Comparison of ENCODE assay signal across 10 cellular contexts in genomic region chr14:37599527-37600368, GRCh38. TPM values are rescaled to one million over a fixed set of nuclear protein-coding genes. Genes with fewer than 3 reads are reported as not detected.
A peak's percentile ranks its signal among the peaks of the same experiment; 100 is the strongest.
DNase-seq lines count a peak whose midpoint lies in the region; ATAC-seq, FAIRE-seq and TF ChIP-seq lines count a peak whose summit lies in the region.
"Had no signal": no experiment of that assay in that cellular context is flagged by ENCODE, and none has a peak within 500 bp of the region (broad histone marks: within the 10 kb centered on the region; RNA-seq: fewer than 3 reads in every experiment).

No MANE protein-coding gene starts in this region.

- peaks cover 68 to 99% (median 95%) of the 10 kb centered on the region in 4 experiments for H3K27me3 ChIP-seq in H1 (replicated peaks in 1 of 4; ENCODE audit: control insufficient read depth in 3 of 4, extremely low read depth in 1 of 4, insufficient read depth in 3 of 4, low read length in 3 of 4)

- TF ChIP-seq EP300 in H1 (IDR thresholded peaks at IDR 0.05; ENCODE audit: borderline replicate concordance in 1 of 2, low read depth in 2 of 2, low read length in 2 of 2): no peak

- H3K27ac ChIP-seq in H1 (ENCODE audit: low read depth, low read length): no peak overlapping the region

- no peak overlapping the region for H2BK120ac ChIP-seq in H1 (replicated peaks; ENCODE audit: low read depth, low read length)

- no peak overlapping the region for H3K4ac ChIP-seq in H1 (replicated peaks; ENCODE audit: insufficient read length, low read depth, low read length)

- H3K9ac ChIP-seq in H1 (replicated peaks in 1 of 4; ENCODE audit: extremely low read depth in 1 of 4, low read depth in 3 of 4, low read length in 3 of 4): no peak overlapping the region; a peak in 1 of 7 replicates

- H3K27ac Mint-ChIP-seq in osteocyte (ENCODE audit: unreplicated experiment): no peak overlapping the region
- no peak overlapping the region for H3K27ac Mint-ChIP-seq in T-helper 2 cell treated with Interferon-gamma antibody and Interleukin-4, amounts not matched to agents 5 μg/mL and 100 μg/mL, for 36 hours
- H3K27ac Mint-ChIP-seq: memory B cell had no signal

- H3K9me3 ChIP-seq in H1 (ENCODE audit: insufficient read depth in 2 of 2, low read depth in 1 of 2, low read length in 1 of 2): no peaks in the 10 kb centered on the region

- POLR2A ChIA-PET in H1 (lab: Charles Lee; ENCODE audit: partially characterized antibody): interaction anchor here (0.7 to 1.5 kb wide), 4 partner anchors 8 to 23 kb away, joined by 3 to 5 read pairs (median 4); no protein-coding TSS in a partner anchor

- no peak overlapping the region for H2BK20ac ChIP-seq in H1 (ENCODE audit: low read length)

- peaks cover 41% of the 10 kb centered on the region for H3K4me1 Mint-ChIP-seq in osteocyte (ENCODE audit: unreplicated experiment)
- H3K4me1 Mint-ChIP-seq in T-helper 2 cell treated with Interferon-gamma antibody and Interleukin-4, amounts not matched to agents 5 μg/mL and 100 μg/mL, for 36 hours (ENCODE audit: low read depth): peaks cover 2% of the 10 kb centered on the region
- H3K4me1 Mint-ChIP-seq: memory B cell had no signal

- H2AK5ac ChIP-seq in H1 (ENCODE audit: low read depth, low read length): no peak overlapping the region

- H3K36me3 ChIP-seq in H1 (ENCODE audit: control insufficient read depth in 2 of 4, insufficient read depth in 4 of 4, low read length in 3 of 4): no peaks in the 10 kb centered on the region

- H3K18ac ChIP-seq in H1 (ENCODE audit: extremely low read depth, low read length): no peak overlapping the region; the same call in 1 of the 2 replicates

- peak overlapping the region; percentile 71 to 89 for H3K4me2 ChIP-seq in H1 (ENCODE audit: insufficient read depth in 1 of 2, low read depth in 2 of 2, low read length in 2 of 2)

- H3K4me3 ChIP-seq in H1 (ENCODE audit: extremely low read depth in 1 of 4, insufficient read depth in 2 of 4, low read depth in 3 of 4, low read length in 4 of 4): peak overlapping the region; percentile 20 to 57 (median 36); a peak in 7 of 8 replicates

- H3K23me2 ChIP-seq in H1 (ENCODE audit: low read depth, low read length): peaks cover 5% of the 10 kb centered on the region

- H3K14ac ChIP-seq in H1 (ENCODE audit: insufficient read length): no peak overlapping the region

- no peak overlapping the region for H2AFZ ChIP-seq in H1 (ENCODE audit: low read length)

- H3K56ac ChIP-seq in H1 (replicated peaks; ENCODE audit: insufficient read length, low read depth, low read length): no peak overlapping the region

- H3K23ac ChIP-seq in H1 (ENCODE audit: insufficient read length): no peak overlapping the region

- H3K27me3 Mint-ChIP-seq in osteocyte (ENCODE audit: unreplicated experiment): peaks cover 91% of the 10 kb centered on the region
- peaks cover 64% of the 10 kb centered on the region for H3K27me3 Mint-ChIP-seq in T-helper 2 cell treated with Interferon-gamma antibody and Interleukin-4, amounts not matched to agents 5 μg/mL and 100 μg/mL, for 36 hours (ENCODE audit: low read depth)

- no peak for ATAC-seq in HG02970 (IDR thresholded peaks at IDR 0.05; ENCODE audit: low FRiP score, unreplicated experiment)

- peaks cover 8 to 23% of the 10 kb centered on the region in 2 experiments for H4K20me1 ChIP-seq in H1 (replicated peaks in 1 of 2; ENCODE audit: control insufficient read depth in 1 of 2, insufficient read depth in 2 of 2, low read length in 2 of 2)

- WGBS in H1 (ENCODE audit: extremely low coverage in 1 of 2, insufficient coverage in 1 of 2, insufficient read length in 1 of 2, insufficient replicate concordance in 2 of 2, low coverage in 1 of 2, low lambda C conversion rate in 2 of 2, missing lambda C conversion rate in 1 of 2), 2 experiments: 4% methylated on average over 57 of the region's 57 CpGs; no CpG with 5 or more reads in 1 of the 2 experiments

- CTCF ChIA-PET in H1 (lab: Charles Lee; ENCODE audit: partially characterized antibody): interaction anchor here (0.6 to 7.6 kb wide), 7 partner anchors 11 to 354 kb away, joined by 4 to 62 read pairs (median 7); no protein-coding TSS in a partner anchor

- peak overlapping the region; percentile 88; the same call in 1 of the 2 replicates for H2BK15ac ChIP-seq in H1 (ENCODE audit: low read length)

- no peak overlapping the region for H2BK5ac ChIP-seq in H1 (ENCODE audit: low read depth, low read length)

- H3K79me2 ChIP-seq in H1 (ENCODE audit: control insufficient read depth in 1 of 2, insufficient read depth in 2 of 2, low read length in 2 of 2): no peaks in the 10 kb centered on the region

- no peak overlapping the region for H4K5ac ChIP-seq in H1 (ENCODE audit: insufficient read length, low read depth, low read length)

- no peak for TF ChIP-seq RAD21 in H1 (IDR thresholded peaks at IDR 0.05 in 1 of 2, conservative IDR thresholded peaks at IDR 0.05 in 1 of 2; ENCODE audit: low read depth in 2 of 2, low read length in 2 of 2)

- no peak for TF ChIP-seq CTCF in H1 (IDR thresholded peaks at IDR 0.05; ENCODE audit: control extremely low read depth in 1 of 3, insufficient read depth in 1 of 3, low read depth in 1 of 3, low read length in 3 of 3)
- no peak for TF ChIP-seq CTCF in osteocyte (IDR thresholded peaks at IDR 0.05)

- DNase-seq in EH (ENCODE audit: low read depth) (peak; percentile 22), NCI-H2107 (lab: John Stamatoyannopoulos, UW) (peak; percentile 61), H1 (ENCODE audit: low read depth in 1 of 2, low spot score in 2 of 2) (peak in 1 of 2 experiments; percentile 76), osteocyte (ENCODE audit: extremely low spot score, unreplicated experiment) (no peak), NCI-H446 (lab: John Stamatoyannopoulos, UW) (no peak)
- no peak for DNase-seq in T-helper 2 cell treated with Interferon-gamma antibody and Interleukin-4, amounts not matched to agents 5 μg/mL and 100 μg/mL, for 36 hours (ENCODE audit: low spot score)
- no peak for DNase-seq in activated CD4-positive, CD25-positive, alpha-beta regulatory T cell treated with anti-CD3 and anti-CD28 coated beads, Interleukin-2, amount 50 U/mL, for 72 hours
- DNase-seq: T-helper 9 cell had no signal

- H3K36me3 Mint-ChIP-seq in osteocyte (ENCODE audit: unreplicated experiment): no peaks in the 10 kb centered on the region
- H3K36me3 Mint-ChIP-seq in T-helper 2 cell treated with Interferon-gamma antibody and Interleukin-4, amounts not matched to agents 5 μg/mL and 100 μg/mL, for 36 hours (ENCODE audit: low read depth): peaks cover 2% of the 10 kb centered on the region

- no peak overlapping the region for H2BK12ac ChIP-seq in H1 (ENCODE audit: low read depth, low read length)

- no peak overlapping the region for H4K91ac ChIP-seq in H1 (replicated peaks; ENCODE audit: insufficient read length, low read length)

- no peaks in the 10 kb centered on the region for H3K79me1 ChIP-seq in H1 (ENCODE audit: low read depth, low read length)

- no peaks in the 10 kb centered on the region for H3K9me3 Mint-ChIP-seq in osteocyte (ENCODE audit: unreplicated experiment)
- H3K9me3 Mint-ChIP-seq in T-helper 2 cell treated with Interferon-gamma antibody and Interleukin-4, amounts not matched to agents 5 μg/mL and 100 μg/mL, for 36 hours: peaks cover 6% of the 10 kb centered on the region
- H3K9me3 Mint-ChIP-seq: memory B cell had no signal

- H4K8ac ChIP-seq in H1 (ENCODE audit: extremely low read depth, insufficient read depth, low read length): peak overlapping the region; percentile 47; the same call in 1 of the 2 replicates

- peaks cover 0 to 25% (median 13%) of the 10 kb centered on the region in 4 experiments; a peak in 6 of 7 replicates for H3K4me1 ChIP-seq in H1 (replicated peaks in 1 of 4; ENCODE audit: control insufficient read depth in 3 of 4, insufficient read depth in 4 of 4, low read length in 3 of 4)

- H3K4me3 Mint-ChIP-seq in osteocyte (ENCODE audit: unreplicated experiment): peak overlapping the region; percentile 72
- H3K4me3 Mint-ChIP-seq in T-helper 2 cell treated with Interferon-gamma antibody and Interleukin-4, amounts not matched to agents 5 μg/mL and 100 μg/mL, for 36 hours: no peak overlapping the region
- H3K4me3 Mint-ChIP-seq: memory B cell had no signal

- TF ChIP-seq POLR2A in H1 (IDR thresholded peaks at IDR 0.05; ENCODE audit: control extremely low read depth in 1 of 2, low read depth in 2 of 2, low read length in 2 of 2): no peak

- FAIRE-seq in H1 (lab: Jason Lieb, UNC): no peak

TF ChIP-seq in H1, 55 proteins besides CTCF, POLR2A, EP300 and RAD21 (continues in another document):
- TF ChIP-seq CHD1 (IDR thresholded peaks at IDR 0.05; ENCODE audit: low read depth, low read length) (no peak), KDM4A (IDR thresholded peaks at IDR 0.05; ENCODE audit: low read depth, low read length, severe bottlenecking) (peak; percentile 80), RBBP5 (IDR thresholded peaks at IDR 0.05; ENCODE audit: borderline replicate concordance, low read depth, low read length) (no peak), CHD2 (IDR thresholded peaks at IDR 0.05; ENCODE audit: low read length) (no peak), RNF2 (IDR thresholded peaks at IDR 0.05; ENCODE audit: borderline replicate concordance, low read depth, low read length, missing control alignments, poor library complexity, severe bottlenecking) (peak; percentile 20), TCF12 (IDR thresholded peaks at IDR 0.05; ENCODE audit: low read depth, low read length) (no peak), POLR2AphosphoS5 (IDR thresholded peaks at IDR 0.05; ENCODE audit: low read depth, low read length) (no peak)

RNA-seq across cellular contexts. Expression of gene TTC6, which starts 4.3 kb away (rescaled TPM):
- not detected in 2 replicates for total RNA-seq in H1 (2021; fragmentation: NEBNext Ultra II Directional; extraction: Animal tissue kit (Norgen Biotek cat#: 25700))
- 0.02 and 0.05 TPM in 2 replicates for polyA plus RNA-seq in H1 (2011; rRNA removed)
- polyA plus RNA-seq in H1 (2011; cell fraction: cytosol; rRNA removed): 0.05 TPM
- polyA plus RNA-seq in H1 (2011; cell fraction: nucleus; rRNA removed): 0.04 TPM
- 0.08 TPM in 1 of 4 replicates, not detected in the others for polyA plus RNA-seq in H1 (2012, experiment 1 of 2)
- not detected for polyA plus RNA-seq in H1 (2012, experiment 2 of 2)
- 0.02 TPM for polyA plus RNA-seq in H1 (2013, experiment 1 of 2)
- polyA plus RNA-seq in H1 (2013, experiment 2 of 2): 0.09 TPM
- polyA minus RNA-seq in H1 (2011; rRNA and poly(A)+ RNA removed): 0.05 TPM in 1 of 2 replicates, not detected in the other
- polyA minus RNA-seq in H1 (2011; cell fraction: cytosol; rRNA and poly(A)+ RNA removed): not detected
- 0.10 TPM for polyA minus RNA-seq in H1 (2011; cell fraction: nucleus; rRNA and poly(A)+ RNA removed)
- total RNA-seq in osteocyte: not detected in 2 replicates

RNA-seq across cellular contexts. Expression of gene FOXA1, which starts 4.7 kb away (rescaled TPM):
- 0.17 and 0.20 TPM in 2 replicates for total RNA-seq in H1 (2021; fragmentation: NEBNext Ultra II Directional; extraction: Animal tissue kit (Norgen Biotek cat#: 25700))
- polyA plus RNA-seq in H1 (2011; rRNA removed): 0.05 and 0.08 TPM in 2 replicates
- polyA plus RNA-seq in H1 (2011; cell fraction: cytosol; rRNA removed): 0.05 TPM
- polyA plus RNA-seq in H1 (2011; cell fraction: nucleus; rRNA removed): not detected
- 0.08 to 0.19 TPM in 2 of 4 replicates, not detected in the others for polyA plus RNA-seq in H1 (2012, experiment 1 of 2)
- polyA plus RNA-seq in H1 (2012, experiment 2 of 2): 0.07 TPM
- polyA plus RNA-seq in H1 (2013, experiment 1 of 2): 0.10 TPM
- 0.06 TPM for polyA plus RNA-seq in H1 (2013, experiment 2 of 2)
- polyA minus RNA-seq in H1 (2011; rRNA and poly(A)+ RNA removed): 0.09 TPM in 1 of 2 replicates, not detected in the other
- not detected for polyA minus RNA-seq in H1 (2011; cell fraction: cytosol; rRNA and poly(A)+ RNA removed)
- polyA minus RNA-seq in H1 (2011; cell fraction: nucleus; rRNA and poly(A)+ RNA removed): 0.30 TPM
- not detected in 2 replicates for total RNA-seq in osteocyte

Comparison
In these comparisons a context has a peak if more than half of its experiments do, and no peak if none do; other contexts are left out.
1. DNase-seq: peak in EH (single experiment) and NCI-H2107 (single experiment); none in osteocyte (single experiment), NCI-H446 (0 of 2), T-helper 2 cell treated with Interferon-gamma antibody and Interleukin-4, amounts not matched to agents 5 μg/mL and 100 μg/mL, for 36 hours (single experiment) and activated CD4-positive, CD25-positive, alpha-beta regulatory T cell treated with anti-CD3 and anti-CD28 coated beads, Interleukin-2, amount 50 U/mL, for 72 hours (single experiment).